Comparison of ENCODE assay signal across 1 cellular context in the genomic region with DNA sequence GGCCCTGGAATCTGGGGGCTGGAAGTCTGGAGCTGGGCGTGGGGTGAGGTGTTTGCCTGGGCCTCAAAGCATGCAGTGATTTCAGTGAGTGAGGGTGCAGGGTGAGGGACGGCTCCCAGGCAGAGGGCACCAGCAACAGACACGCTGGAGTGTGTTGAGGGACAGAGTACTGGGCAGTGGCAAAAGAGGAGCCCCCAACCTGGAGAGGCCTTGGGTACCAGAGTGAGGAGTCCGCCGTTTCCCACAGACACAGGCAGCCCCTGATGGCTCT.
TF ChIP-seq lines count a peak whose summit lies in the region.

No MANE protein-coding gene starts in this region.

TF ChIP-seq in HepG2, 621 proteins besides CTCF, POLR2A, EP300 and RAD21:
- no peak for TF ChIP-seq EHMT2 (IDR thresholded peaks at IDR 0.05; ENCODE audit: borderline replicate concordance, low read depth, low read length)
